ENCODE assay signal across 11 cellular contexts in genomic region chr16:2829501-2830354, GRCh38. TPM values are rescaled to one million over a fixed set of nuclear protein-coding genes. Genes with fewer than 3 reads are reported as not detected.
DNase-seq lines count a peak whose midpoint lies in the region; ATAC-seq and TF ChIP-seq lines count a peak whose summit lies in the region.
"Had no signal": no experiment of that assay in that cellular context is flagged by ENCODE, and none has a peak within 500 bp of the region (broad histone marks: within the 10 kb centered on the region; RNA-seq: fewer than 3 reads in every experiment).

ZG16B (plus strand) TSS chr16:2830303; CDS start chr16:2830442, 139 bp downstream.

- 84 to 85% methylated on average over 19 to 32 of the region's 32 CpGs for WGBS in endodermal cell (ENCODE audit: insufficient coverage in 1 of 2, insufficient read length in 1 of 2), 2 experiments

- H3K9me3 Mint-ChIP-seq in stimulated activated memory B cell treated with anti-CD40 and anti-IgM and Interleukin-4, amounts not matched to agents 10 μg/mL and 1 μg/mL and 100 μg/mL, for 72 hours = no peaks in the 10 kb centered on the region
- H3K9me3 Mint-ChIP-seq in endodermal cell = no peaks in the 10 kb centered on the region

- no peaks in the 10 kb centered on the region for H3K9me3 ChIP-seq in endodermal cell (ENCODE audit: control insufficient read depth, low read length)
- H3K9me3 ChIP-seq: sigmoid colon had no signal

- DNase-seq in GM12865 (ENCODE audit: low read depth) (peak; percentile 44), SHP77 treated with DMSO at 0.1 percent for 48 hours (lab: John Stamatoyannopoulos, UW) (peak; percentile 4), endodermal cell (no peak)
- DNase-seq: activated CD4-positive, CD25-positive, alpha-beta regulatory T cell; activated naive CD4-positive, alpha-beta T cell treated with anti-CD3 and anti-CD28 coated beads, Interleukin-2, amount 50 U/mL, for 16 hours; hippocampal formation; sigmoid colon had no signal

- peak; percentile 55 for ATAC-seq in esophagus mucosa
- ATAC-seq in stimulated activated memory B cell treated with anti-CD40 and anti-IgM and Interleukin-4, amounts not matched to agents 10 μg/mL and 1 μg/mL and 100 μg/mL, for 72 hours = peak; percentile 29
- no peak for ATAC-seq in HG03432 (IDR thresholded peaks at IDR 0.05; ENCODE audit: unreplicated experiment)
- no peak for ATAC-seq in HG03025 (IDR thresholded peaks at IDR 0.05; ENCODE audit: low FRiP score, unreplicated experiment)

- H3K27me3 ChIP-seq in endodermal cell (ENCODE audit: control insufficient read depth, insufficient read depth, low read length, poor library complexity, severe bottlenecking) = no peaks in the 10 kb centered on the region

- no peak for TF ChIP-seq CTCF in GM12865 (IDR thresholded peaks at IDR 0.05; ENCODE audit: insufficient read depth, low read depth, low read length, missing control alignments)
- TF ChIP-seq CTCF in endodermal cell (conservative IDR thresholded peaks at IDR 0.05) = no peak

- H3K9ac ChIP-seq in endodermal cell (ENCODE audit: extremely low read depth, low read length, poor library complexity, severe bottlenecking) = no peak within 1 kb of the TSS

- no peak within 1 kb of the TSS for H3K4me3 Mint-ChIP-seq in stimulated activated memory B cell treated with anti-CD40 and anti-IgM and Interleukin-4, amounts not matched to agents 10 μg/mL and 1 μg/mL and 100 μg/mL, for 72 hours
- H3K4me3 Mint-ChIP-seq in endodermal cell = no peak within 1 kb of the TSS

- H3K36me3 ChIP-seq in endodermal cell (ENCODE audit: control insufficient read depth, insufficient read depth, low read length) = no peaks in the 10 kb centered on the region
- H3K36me3 ChIP-seq: sigmoid colon had no signal

- H3K36me3 Mint-ChIP-seq in stimulated activated memory B cell treated with anti-CD40 and anti-IgM and Interleukin-4, amounts not matched to agents 10 μg/mL and 1 μg/mL and 100 μg/mL, for 72 hours = no peaks in the 10 kb centered on the region
- no peaks in the 10 kb centered on the region for H3K36me3 Mint-ChIP-seq in endodermal cell (ENCODE audit: low read depth)

- no peak within 1 kb of the TSS for H3K27ac Mint-ChIP-seq in stimulated activated memory B cell treated with anti-CD40 and anti-IgM and Interleukin-4, amounts not matched to agents 10 μg/mL and 1 μg/mL and 100 μg/mL, for 72 hours
- H3K27ac Mint-ChIP-seq in endodermal cell = no peak within 1 kb of the TSS

- H3K27me3 Mint-ChIP-seq in stimulated activated memory B cell treated with anti-CD40 and anti-IgM and Interleukin-4, amounts not matched to agents 10 μg/mL and 1 μg/mL and 100 μg/mL, for 72 hours = peaks cover 81% of the 10 kb centered on the region
- no peaks in the 10 kb centered on the region for H3K27me3 Mint-ChIP-seq in endodermal cell (ENCODE audit: insufficient read depth)

- H3K4me1 Mint-ChIP-seq in stimulated activated memory B cell treated with anti-CD40 and anti-IgM and Interleukin-4, amounts not matched to agents 10 μg/mL and 1 μg/mL and 100 μg/mL, for 72 hours = no peaks in the 10 kb centered on the region
- H3K4me1 Mint-ChIP-seq in endodermal cell = no peaks in the 10 kb centered on the region

- H3K4me1 ChIP-seq in endodermal cell (ENCODE audit: control insufficient read depth, insufficient read depth, low read length) = no peaks in the 10 kb centered on the region
- H3K4me1 ChIP-seq: sigmoid colon had no signal

- no peak within 1 kb of the TSS for H3K27ac ChIP-seq in endodermal cell (ENCODE audit: low read depth, low read length)
- H3K27ac ChIP-seq: sigmoid colon had no signal

- H3K4me3 ChIP-seq in GM12865 (ENCODE audit: low read depth, low read length) (peak within 1 kb of the TSS; percentile 50), endodermal cell (ENCODE audit: low read length) (no peak within 1 kb of the TSS)
- H3K4me3 ChIP-seq: sigmoid colon had no signal

RNA-seq across cellular contexts. Expression of gene ZG16B, which starts in this region (rescaled TPM):
- total RNA-seq in esophagus mucosa = 15.3 TPM
- not detected for total RNA-seq in endodermal cell
- not detected for polyA plus RNA-seq in endodermal cell (2013, experiment 1 of 2)
- not detected for polyA plus RNA-seq in endodermal cell (2013, experiment 2 of 2)
- total RNA-seq: sigmoid colon had no signal

Comparison
In these comparisons a context has a peak if more than half of its experiments do, and no peak if none do; other contexts are left out.
1. RNA of gene ZG16B (total RNA-seq): 15.3 TPM in esophagus mucosa (single experiment); not detected in endodermal cell; every median in the first group is over 10 times any median in the second.
2. ATAC-seq: peak in esophagus mucosa (single experiment) and stimulated activated memory B cell treated with anti-CD40 and anti-IgM and Interleukin-4, amounts not matched to agents 10 μg/mL and 1 μg/mL and 100 μg/mL, for 72 hours (single experiment); none in HG03432 (single experiment) and HG03025 (single experiment).